In genomic region chr7:117828831-117829230, GRCh38 we compare ENCODE assay signal across 2 cellular contexts.
TF ChIP-seq lines count a peak whose summit lies in the region.

No MANE protein-coding gene starts in this region.

TF ChIP-seq in K562, 482 proteins besides CTCF, POLR2A, EP300 and RAD21:
- TF ChIP-seq FOXP1 (CRISPR knock-in tag; IDR thresholded peaks at IDR 0.05) (no peak), PYGO2 (tag; IDR thresholded peaks at IDR 0.05) (no peak), RBBP5 (IDR thresholded peaks at IDR 0.05; ENCODE audit: borderline replicate concordance, insufficient read depth, low read length, poor library complexity, severe bottlenecking) (no peak), NR2C2 (CRISPR knock-in tag; IDR thresholded peaks at IDR 0.05) (no peak), NR2C2 (tag; IDR thresholded peaks at IDR 0.05) (no peak), SUPT5H (IDR thresholded peaks at IDR 0.05) (no peak), MIER1 (IDR thresholded peaks at IDR 0.05; ENCODE audit: low read depth) (no peak), ZNF12 (CRISPR knock-in tag; IDR thresholded peaks at IDR 0.05) (no peak), MEIS2 (IDR thresholded peaks at IDR 0.05; ENCODE audit: partially characterized antibody) (peak; percentile 67), NEUROD1 (IDR thresholded peaks at IDR 0.05; ENCODE audit: borderline replicate concordance, low read depth, low read length, partially characterized antibody) (no peak), TEAD2 (tag; IDR thresholded peaks at IDR 0.05) (no peak), PKNOX1 (IDR thresholded peaks at IDR 0.05) (peak; percentile 38; the same call in 1 of the 2 replicates), SRSF7 (optimal IDR thresholded peaks at IDR 0.05; ENCODE audit: low read depth, low read length) (no peak), STAT5A (IDR thresholded peaks at IDR 0.05; ENCODE audit: borderline replicate concordance, low read length) (no peak), ZNF561 (CRISPR knock-in tag; conservative IDR thresholded peaks at IDR 0.05) (no peak)

TF ChIP-seq in GM23338, 12 proteins besides CTCF, POLR2A, EP300 and RAD21:
- TF ChIP-seq ZNF114 (CRISPR knock-in tag; IDR thresholded peaks at IDR 0.05) (no peak), EZH2 (IDR thresholded peaks at IDR 0.05; ENCODE audit: low read depth, unreplicated experiment) (no peak)
TF ChIP-seq in GM23338: peak in this region for 0.
